ENCODE assay signal across 2 cellular contexts in genomic region chr10:92328999-92329398, GRCh38.
A peak's percentile ranks its signal among the peaks of the same experiment; 100 is the strongest.
TF ChIP-seq lines count a peak whose summit lies in the region.

No MANE protein-coding gene starts in this region.

TF ChIP-seq in GM23338, 12 proteins besides CTCF, POLR2A, EP300 and RAD21 (continued from another document):
- TF ChIP-seq ZNF462 (CRISPR knock-in tag; IDR thresholded peaks at IDR 0.05) = no peak
- no peak for TF ChIP-seq ZNF331 (CRISPR knock-in tag; IDR thresholded peaks at IDR 0.05; ENCODE audit: low read depth)
- no peak for TF ChIP-seq EZH2phosphoT487 (IDR thresholded peaks at IDR 0.05; ENCODE audit: unreplicated experiment)
- no peak for TF ChIP-seq ZNF114 (CRISPR knock-in tag; IDR thresholded peaks at IDR 0.05)
- TF ChIP-seq JUNB (IDR thresholded peaks at IDR 0.05; ENCODE audit: unreplicated experiment) = no peak
- TF ChIP-seq REST (IDR thresholded peaks at IDR 0.05; ENCODE audit: unreplicated experiment) = no peak
- TF ChIP-seq EZH2 (IDR thresholded peaks at IDR 0.05; ENCODE audit: low read depth, unreplicated experiment) = no peak
TF ChIP-seq in GM23338: peak in this region for 0.

TF ChIP-seq in liver, 16 proteins besides CTCF, POLR2A, EP300 and RAD21 (continued from another document):
- TF ChIP-seq REST (IDR thresholded peaks at IDR 0.05) (peak; percentile 18), HNF4G (IDR thresholded peaks at IDR 0.05) (no peak), NR2F2 (IDR thresholded peaks at IDR 0.05) (no peak), MAX (IDR thresholded peaks at IDR 0.05) (peak; percentile 36), HNF4A (conservative IDR thresholded peaks at IDR 0.05) (peak in 1 of 2 donors; percentile 45), SP1 (IDR thresholded peaks at IDR 0.05) (no peak), FOXA1 (IDR thresholded peaks at IDR 0.05) (no peak), FOXA2 (IDR thresholded peaks at IDR 0.05) (no peak), YY1 (IDR thresholded peaks at IDR 0.05) (no peak), EGR1 (IDR thresholded peaks at IDR 0.05; ENCODE audit: low read depth in 2 of 2) (no peak), JUND (IDR thresholded peaks at IDR 0.05) (peak in 1 of 2 donors; percentile 56), RXRA (IDR thresholded peaks at IDR 0.05) (peak in 1 of 2 donors; percentile 62), TAF1 (conservative IDR thresholded peaks at IDR 0.05) (no peak)
- TF ChIP-seq, protein P1, sequence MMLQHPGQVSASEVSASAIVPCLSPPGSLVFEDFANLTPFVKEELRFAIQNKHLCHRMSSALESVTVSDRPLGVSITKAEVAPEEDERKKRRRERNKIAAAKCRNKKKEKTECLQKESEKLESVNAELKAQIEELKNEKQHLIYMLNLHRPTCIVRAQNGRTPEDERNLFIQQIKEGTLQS (IDR thresholded peaks at IDR 0.05) = no peak
